In genomic region chr11:69157156-69157821, GRCh38 we compare ENCODE assay signal across 1 cellular context.
A peak's percentile ranks its signal among the peaks of the same experiment; 100 is the strongest.
TF ChIP-seq lines count a peak whose summit lies in the region.

No MANE protein-coding gene starts in this region.

TF ChIP-seq in HepG2, 621 proteins besides CTCF, POLR2A, EP300 and RAD21 (continued from another document and continues in another):
- TF ChIP-seq ELK4 (CRISPR knock-in tag; IDR thresholded peaks at IDR 0.05; ENCODE audit: borderline replicate concordance) (no peak), ZNF746 (CRISPR knock-in tag; IDR thresholded peaks at IDR 0.05) (peak; percentile 83), ZFP62 (CRISPR knock-in tag; IDR thresholded peaks at IDR 0.05) (no peak), ZSCAN9 (CRISPR knock-in tag; IDR thresholded peaks at IDR 0.05; ENCODE audit: borderline replicate concordance) (no peak), HNRNPUL1 (IDR thresholded peaks at IDR 0.05; ENCODE audit: low read depth, low read length) (no peak), SNRNP70 (IDR thresholded peaks at IDR 0.05; ENCODE audit: low read depth, low read length) (no peak), ZSCAN25 (CRISPR knock-in tag; IDR thresholded peaks at IDR 0.05) (no peak), ATF4 (CRISPR knock-in tag; IDR thresholded peaks at IDR 0.05) (peak in 1 of 2 experiments; percentile 82; a peak in 2 of 4 replicates), TBX2 (CRISPR knock-in tag; IDR thresholded peaks at IDR 0.05; ENCODE audit: borderline replicate concordance) (peak; percentile 68; the same call in 1 of the 2 replicates), ZNF234 (CRISPR knock-in tag; conservative IDR thresholded peaks at IDR 0.05) (no peak), ZNF24 (IDR thresholded peaks at IDR 0.05) (no peak), DPF2 (CRISPR knock-in tag; IDR thresholded peaks at IDR 0.05; ENCODE audit: borderline replicate concordance, low read depth) (no peak; the same call in 1 of the 2 replicates), TRAFD1 (CRISPR knock-in tag; IDR thresholded peaks at IDR 0.05; ENCODE audit: borderline replicate concordance) (no peak), ZKSCAN8 (CRISPR knock-in tag; IDR thresholded peaks at IDR 0.05; ENCODE audit: borderline replicate concordance) (no peak), ZFP1 (CRISPR knock-in tag; IDR thresholded peaks at IDR 0.05) (no peak), KDM4B (CRISPR knock-in tag; IDR thresholded peaks at IDR 0.05) (no peak), ZSCAN29 (CRISPR knock-in tag; conservative IDR thresholded peaks at IDR 0.05) (no peak), AKAP8 (CRISPR knock-in tag; IDR thresholded peaks at IDR 0.05) (0 out of 2 replicates have a peak, but pooled peaks have one; percentile 27), GFI1 (CRISPR knock-in tag; IDR thresholded peaks at IDR 0.05; ENCODE audit: borderline replicate concordance) (no peak), ZNF34 (CRISPR knock-in tag; IDR thresholded peaks at IDR 0.05; ENCODE audit: borderline replicate concordance) (peak; percentile 23; the same call in 1 of the 2 replicates), ZNF441 (CRISPR knock-in tag; IDR thresholded peaks at IDR 0.05; ENCODE audit: borderline replicate concordance) (no peak), ZFP90 (CRISPR knock-in tag; IDR thresholded peaks at IDR 0.05; ENCODE audit: borderline replicate concordance) (0 out of 2 replicates have a peak, but pooled peaks have one; percentile 40), ESRRA (CRISPR knock-in tag; IDR thresholded peaks at IDR 0.05; ENCODE audit: low read depth) (no peak; the same call in 1 of the 2 replicates), ZNF883 (CRISPR knock-in tag; IDR thresholded peaks at IDR 0.05; ENCODE audit: not compliant biosample characterization) (no peak), ZNF607 (CRISPR knock-in tag; IDR thresholded peaks at IDR 0.05; ENCODE audit: borderline replicate concordance) (no peak), KDM2A (CRISPR knock-in tag; IDR thresholded peaks at IDR 0.05; ENCODE audit: borderline replicate concordance, low read depth) (peak; percentile 51; the same call in 1 of the 2 replicates), ZNF235 (CRISPR knock-in tag; IDR thresholded peaks at IDR 0.05; ENCODE audit: borderline replicate concordance) (no peak), MIER2 (CRISPR knock-in tag; IDR thresholded peaks at IDR 0.05) (no peak), SP140L (CRISPR knock-in tag; IDR thresholded peaks at IDR 0.05; ENCODE audit: borderline replicate concordance) (no peak; the same call in 1 of the 2 replicates), ZNF350 (CRISPR knock-in tag; IDR thresholded peaks at IDR 0.05; ENCODE audit: borderline replicate concordance, low read depth) (0 out of 2 replicates have a peak, but pooled peaks have one; percentile 17), ZBTB39 (CRISPR knock-in tag; IDR thresholded peaks at IDR 0.05) (no peak), MEF2D (CRISPR knock-in tag; IDR thresholded peaks at IDR 0.05) (no peak), PHF5A (CRISPR knock-in tag; IDR thresholded peaks at IDR 0.05; ENCODE audit: low read depth, unreplicated experiment) (peak; percentile 41), ZNF737 (CRISPR knock-in tag; IDR thresholded peaks at IDR 0.05; ENCODE audit: borderline replicate concordance) (no peak), TERF1 (CRISPR knock-in tag; IDR thresholded peaks at IDR 0.05) (no peak), KMT2A (CRISPR knock-in tag; IDR thresholded peaks at IDR 0.05) (no peak), ZNF446 (CRISPR knock-in tag; IDR thresholded peaks at IDR 0.05) (no peak), CREBL2 (CRISPR knock-in tag; IDR thresholded peaks at IDR 0.05; ENCODE audit: borderline replicate concordance) (no peak), SETDB1 (CRISPR knock-in tag; IDR thresholded peaks at IDR 0.05; ENCODE audit: borderline replicate concordance) (no peak), ZNF816 (CRISPR knock-in tag; IDR thresholded peaks at IDR 0.05; ENCODE audit: borderline replicate concordance) (no peak), HOXA9 (CRISPR knock-in tag; IDR thresholded peaks at IDR 0.05; ENCODE audit: borderline replicate concordance) (no peak), NR0B2 (CRISPR knock-in tag; IDR thresholded peaks at IDR 0.05) (no peak), CREB1 (IDR thresholded peaks at IDR 0.05) (peak; percentile 55), CREB1 (CRISPR knock-in tag; IDR thresholded peaks at IDR 0.05) (peak; percentile 55), ZBTB21 (CRISPR knock-in tag; IDR thresholded peaks at IDR 0.05) (no peak), SMAD9 (CRISPR knock-in tag; IDR thresholded peaks at IDR 0.05) (no peak), ZNF382 (CRISPR knock-in tag; IDR thresholded peaks at IDR 0.05; ENCODE audit: borderline replicate concordance) (no peak), SALL2 (CRISPR knock-in tag; IDR thresholded peaks at IDR 0.05) (peak; percentile 61; the same call in 1 of the 2 replicates), AFF4 (CRISPR knock-in tag; IDR thresholded peaks at IDR 0.05) (no peak), ZNF251 (CRISPR knock-in tag; IDR thresholded peaks at IDR 0.05) (no peak), ZNF644 (CRISPR knock-in tag; IDR thresholded peaks at IDR 0.05; ENCODE audit: low read depth) (no peak), ZNF317 (CRISPR knock-in tag; IDR thresholded peaks at IDR 0.05) (no peak), SMAD1 (CRISPR knock-in tag; IDR thresholded peaks at IDR 0.05; ENCODE audit: borderline replicate concordance, low read depth) (no peak), MATR3 (CRISPR knock-in tag; IDR thresholded peaks at IDR 0.05) (no peak), DNMT1 (CRISPR knock-in tag; IDR thresholded peaks at IDR 0.05) (no peak), ZNF274 (CRISPR knock-in tag; IDR thresholded peaks at IDR 0.05) (no peak), ZNF770 (CRISPR knock-in tag; IDR thresholded peaks at IDR 0.05) (peak; percentile 89), PRMT3 (CRISPR knock-in tag; IDR thresholded peaks at IDR 0.05; ENCODE audit: borderline replicate concordance, low read depth) (no peak), FOXO1 (CRISPR knock-in tag; IDR thresholded peaks at IDR 0.05) (no peak)
